Comparison of ENCODE assay signal across 8 cellular contexts in genomic region chr6:36302227-36302976, GRCh38.
DNase-seq lines count a peak whose midpoint lies in the region; TF ChIP-seq lines count a peak whose summit lies in the region.

No MANE protein-coding gene starts in this region.

- H3K9ac ChIP-seq in MM.1S (ENCODE audit: low read length): no peak overlapping the region

- H3K27me3 ChIP-seq in MM.1S (replicated peaks; ENCODE audit: insufficient read depth, low read length): no peaks in the 10 kb centered on the region

- peak; percentile 75 for TF ChIP-seq CTCF in GM20000 (IDR thresholded peaks at IDR 0.05; ENCODE audit: extremely low read depth, missing control alignments)
- TF ChIP-seq CTCF in MM.1S (IDR thresholded peaks at IDR 0.05; ENCODE audit: low read length): peak; percentile 99
- peak; percentile 82 for TF ChIP-seq CTCF in RWPE1 (conservative IDR thresholded peaks at IDR 0.05; ENCODE audit: low read depth)

- H3K79me2 ChIP-seq in MM.1S (ENCODE audit: low read length): no peaks in the 10 kb centered on the region

- H3K9me3 ChIP-seq in MM.1S (replicated peaks; ENCODE audit: insufficient read depth, low read length): no peaks in the 10 kb centered on the region

- H3K4me3 ChIP-seq in MM.1S (ENCODE audit: low read length): no peak overlapping the region

- H2AFZ ChIP-seq in MM.1S (ENCODE audit: low read length): peak overlapping the region; percentile 18; the same call in 1 of the 2 replicates

- CTCF ChIA-PET in RWPE1 (lab: Yijun Ruan, JAX): interaction anchor here (0.5 to 1.4 kb wide), 25 partner anchors 9 to 574 kb away, joined by 3 to 9 read pairs (median 3); no protein-coding TSS in a partner anchor

- peaks cover 4% of the 10 kb centered on the region; the same call in 1 of the 2 replicates for H3K4me1 ChIP-seq in MM.1S (ENCODE audit: low read length)

- no peak overlapping the region for H3K4me2 ChIP-seq in MM.1S (ENCODE audit: low read depth, low read length)

- H4K20me1 ChIP-seq in MM.1S (ENCODE audit: insufficient read depth, low read length): no peaks in the 10 kb centered on the region

- DNase-seq in CD1c-positive myeloid dendritic cell (ENCODE audit: extremely low spot score) (peak; percentile 94), GM20000 (ENCODE audit: low spot score) (peak; percentile 85), MM.1S (peak; percentile 92), RWPE1 (ENCODE audit: low spot score) (peak; percentile 78), activated T-helper 1 cell treated with Interleukin-2 at 50 U/mL for 16 hours (ENCODE audit: low read depth) (peak; percentile 76), fibroblast of the conjunctiva (ENCODE audit: low read depth) (peak; percentile 82), non-pigmented ciliary epithelial cell (ENCODE audit: low read depth) (peak; percentile 62), superior temporal gyrus (ENCODE audit: extremely low spot score) (peak; percentile 94)

- POLR2A ChIA-PET in RWPE1 (lab: Yijun Ruan, JAX; ENCODE audit: low non-redundant PET): no interaction called here

- no peaks in the 10 kb centered on the region for H3K9me2 ChIP-seq in MM.1S (replicated peaks; ENCODE audit: insufficient read depth, low read length)

- H3K36me3 ChIP-seq in MM.1S (replicated peaks; ENCODE audit: insufficient read depth, low read length): no peaks in the 10 kb centered on the region

- H3K27ac ChIP-seq in MM.1S (ENCODE audit: low read length) (no peak overlapping the region), RWPE1 (no peak overlapping the region)

- H3F3A ChIP-seq in MM.1S (ENCODE audit: insufficient read depth, low read length): no peaks in the 10 kb centered on the region
